20 cellular contexts compared by ENCODE assay signal in genomic region chr13:113349491-113349890, GRCh38. TPM values are rescaled to one million over a fixed set of nuclear protein-coding genes. Genes with fewer than 3 reads are reported as not detected.
A peak's percentile ranks its signal among the peaks of the same experiment; 100 is the strongest.
DNase-seq lines count a peak whose midpoint lies in the region; FAIRE-seq and TF ChIP-seq lines count a peak whose summit lies in the region.
"Had no signal": no experiment of that assay in that cellular context is flagged by ENCODE, and none has a peak within 500 bp of the region (broad histone marks: within the 10 kb centered on the region; RNA-seq: fewer than 3 reads in every experiment).

No MANE protein-coding gene starts in this region.

- H2BK5ac ChIP-seq in neuronal stem cell (ENCODE audit: low read length): no peak overlapping the region

- H3K27me3 ChIP-seq in keratinocyte (ENCODE audit: control insufficient read depth, extremely low read depth, insufficient read depth, low read length): no peaks in the 10 kb centered on the region
- H3K27me3 ChIP-seq in neuronal stem cell (ENCODE audit: control insufficient read depth in 3 of 3, insufficient read depth in 3 of 3, low read depth in 1 of 3, low read length in 3 of 3): no peaks in the 10 kb centered on the region
- peaks cover 0 to 9% (median 0%) of the 10 kb centered on the region in 7 donors for H3K27me3 ChIP-seq in spleen (replicated peaks in 1 of 7)

- no peaks in the 10 kb centered on the region for H3K79me2 ChIP-seq in keratinocyte (ENCODE audit: control insufficient read depth, insufficient read depth, low read length)

- H3K4me1 ChIP-seq in keratinocyte (ENCODE audit: control insufficient read depth, extremely low read depth, insufficient read depth, low read length) (peaks cover 10% of the 10 kb centered on the region), neuronal stem cell (ENCODE audit: control insufficient read depth in 2 of 2, insufficient read depth in 1 of 2, low read depth in 1 of 2, low read length in 2 of 2) (no peaks in the 10 kb centered on the region), spleen (peaks cover 0 to 11% (median 4%) of the 10 kb centered on the region in 6 donors)
- H3K4me1 ChIP-seq: BE2C, Caco-2 had no signal

- H3K27ac ChIP-seq in keratinocyte (ENCODE audit: control insufficient read depth, insufficient read depth, low read length) (no peak overlapping the region), neuronal stem cell (replicated peaks; ENCODE audit: low read length) (no peak overlapping the region), spleen (no peak overlapping the region)
- H3K27ac ChIP-seq: C4-2B had no signal

- no peak overlapping the region for H3K23ac ChIP-seq in neuronal stem cell (ENCODE audit: low read depth, low read length, poor library complexity)

- H2BK120ac ChIP-seq in neuronal stem cell (ENCODE audit: low read depth, low read length): no peak overlapping the region

- H3K4ac ChIP-seq in neuronal stem cell (ENCODE audit: low read length): no peak overlapping the region

- TF ChIP-seq POLR2A in spleen (IDR thresholded peaks at IDR 0.05): no peak

- no peak for FAIRE-seq in keratinocyte (lab: Jason Lieb, UNC)
- FAIRE-seq: A204.1, GM12892, GM18507, HepG2 had no signal

- WGBS in neuronal stem cell (ENCODE audit: extremely low coverage in 2 of 2, insufficient read length in 2 of 2, insufficient replicate concordance in 1 of 2), 2 donors: no CpG with 5 or more reads among the region's 15 CpGs
- WGBS in spleen, 5 donors: 90 to 93% (median 92%) methylated on average over 13 to 15 of the region's 15 CpGs

- peak overlapping the region; percentile 71 for H2AFZ ChIP-seq in keratinocyte (ENCODE audit: control insufficient read depth, low read length)
- H2AFZ ChIP-seq in neuronal stem cell (ENCODE audit: low read length): no peak overlapping the region
- H2AFZ ChIP-seq: GM23338 had no signal

- peak overlapping the region; percentile 38 for H3K14ac ChIP-seq in neuronal stem cell (ENCODE audit: low read length)

- H3K36me3 ChIP-seq in keratinocyte (ENCODE audit: control insufficient read depth in 2 of 2, extremely low read depth in 1 of 2, insufficient read depth in 2 of 2, low read length in 2 of 2) (peaks cover 2 to 4% of the 10 kb centered on the region in 2 experiments), neuronal stem cell (replicated peaks in 1 of 2; ENCODE audit: control insufficient read depth in 2 of 2, insufficient read depth in 2 of 2, low read length in 2 of 2) (peaks cover 16 to 50% of the 10 kb centered on the region in 2 donors), spleen (peaks cover 0 to 16% (median 0%) of the 10 kb centered on the region in 6 donors)
- H3K36me3 ChIP-seq: BE2C had no signal

- H3K9me3 ChIP-seq in keratinocyte (ENCODE audit: control insufficient read depth, low read depth, low read length) (peaks cover 2% of the 10 kb centered on the region), neuronal stem cell (replicated peaks in 1 of 2; ENCODE audit: control insufficient read depth in 2 of 2, insufficient read depth in 1 of 2, low read depth in 1 of 2, low read length in 2 of 2) (peaks cover 6 to 10% of the 10 kb centered on the region in 2 donors), spleen (peaks cover 0 to 21% (median 10%) of the 10 kb centered on the region in 8 donors)
- H3K9me3 ChIP-seq: BE2C, Caco-2 had no signal

- no peak for TF ChIP-seq CTCF in keratinocyte (optimal IDR thresholded peaks at IDR 0.05 in 1 of 3, IDR thresholded peaks at IDR 0.05 in 1 of 3, conservative IDR thresholded peaks at IDR 0.05 in 1 of 3; ENCODE audit: extremely low read depth in 1 of 3, insufficient read depth in 2 of 3, low read length in 3 of 3)
- TF ChIP-seq CTCF in spleen (IDR thresholded peaks at IDR 0.05 in 8 of 11, conservative IDR thresholded peaks at IDR 0.05 in 3 of 11): no peak

- no peaks in the 10 kb centered on the region for H3K9me1 ChIP-seq in keratinocyte (ENCODE audit: control insufficient read depth, extremely low read depth, insufficient read depth, low read length)

- intact Hi-C loops in spleen (cut with DNase I; ENCODE audit: low total_unique reads): no loop called here

- H4K91ac ChIP-seq in neuronal stem cell (ENCODE audit: low read depth, low read length, poor library complexity): no peak overlapping the region

- H2BK15ac ChIP-seq in neuronal stem cell (ENCODE audit: low read length): no peak overlapping the region

- dilution Hi-C loops in keratinocyte (cut with MboI; ENCODE audit: extremely low pct_ligation_motif_present, low sequenced_read_pairs): no loop called here

- H3K4me3 ChIP-seq in keratinocyte (ENCODE audit: control insufficient read depth in 2 of 3, extremely low read depth in 1 of 3, insufficient read depth in 2 of 3, low read depth in 1 of 3, low read length in 3 of 3): no peak overlapping the region
- H3K4me3 ChIP-seq in neuronal stem cell (ENCODE audit: low read length in 2 of 2): peak overlapping the region in 1 of 2 donors; percentile 59
- no peak overlapping the region for H3K4me3 ChIP-seq in spleen
- H3K4me3 ChIP-seq: GM23338 had no signal

- peak overlapping the region; percentile 65 for H4K8ac ChIP-seq in neuronal stem cell (ENCODE audit: low read depth, low read length)

- H3K79me1 ChIP-seq in neuronal stem cell (ENCODE audit: low read depth, low read length): peaks cover 6% of the 10 kb centered on the region

- H2AK5ac ChIP-seq in neuronal stem cell (ENCODE audit: low read depth, low read length): no peak overlapping the region

- H4K20me1 ChIP-seq in keratinocyte (ENCODE audit: control insufficient read depth, extremely low read depth, insufficient read depth, low read length): no peaks in the 10 kb centered on the region

- H2BK12ac ChIP-seq in neuronal stem cell (ENCODE audit: low read length): no peak overlapping the region

- peak overlapping the region; percentile 51 for H3K4me2 ChIP-seq in keratinocyte (ENCODE audit: control insufficient read depth, extremely low read depth, insufficient read depth, low read depth, low read length)
- H3K4me2 ChIP-seq in neuronal stem cell (ENCODE audit: insufficient read depth, low read length, poor library complexity, severe bottlenecking): no peak overlapping the region
- H3K4me2 ChIP-seq: GM23338 had no signal

- H3K9ac ChIP-seq in keratinocyte (ENCODE audit: control insufficient read depth, extremely low read depth, insufficient read depth, low read length) (no peak overlapping the region), neuronal stem cell (ENCODE audit: low read depth, low read length, poor library complexity) (peak overlapping the region; percentile 50)

- no peak overlapping the region for H3K18ac ChIP-seq in neuronal stem cell (ENCODE audit: low read length)

- DNase-seq in keratinocyte (ENCODE audit: low read depth, low spot score) (no peak), neuronal stem cell (ENCODE audit: low spot score) (no peak), spleen (peak; percentile 56), NCI-H146 treated with DMSO at 0.1 percent for 48 hours (lab: John Stamatoyannopoulos, UW; ENCODE audit: unreplicated experiment) (no peak), C1 segment of cervical spinal cord (lab: John Stamatoyannopoulos, UW) (no peak)
- no peak for DNase-seq in activated CD4-positive, alpha-beta T cell treated with anti-CD3 and anti-CD28 coated beads for 4 hours
- DNase-seq: ACHN, BE2C, DMS153, DMS79, GDM1, H7 had no signal

RNA-seq across cellular contexts. Expression of gene GRTP1, which starts 14.4 kb away (rescaled TPM):
- polyA plus RNA-seq in keratinocyte (2.8 to 5.2 TPM (median 2.8 TPM) in 3 replicates), spleen (1 to 10 TPM; 2.0 to 5.5 (median 2.3) TPM)
- 2.2 TPM for polyA plus RNA-seq in keratinocyte (2011; ENCODE audit: low read depth)
- polyA plus RNA-seq in keratinocyte (2011; cell fraction: cytosol; rRNA removed): 2.8 and 2.9 TPM in 2 replicates
- 3.6 and 5.5 TPM in 2 replicates for polyA plus RNA-seq in keratinocyte (2011; cell fraction: nucleus; rRNA removed)
- 4.0 and 5.8 TPM in 2 replicates for polyA plus RNA-seq in keratinocyte (2012; ENCODE audit: low replicate concordance)
- polyA minus RNA-seq in keratinocyte: 0.96 to 3.3 TPM (median 1.8 TPM) in 3 replicates
- 2.9 TPM for polyA minus RNA-seq in keratinocyte (2011; cell fraction: cytosol; rRNA and poly(A)+ RNA removed)
- 1.2 and 1.9 TPM in 2 replicates for polyA minus RNA-seq in keratinocyte (2011; cell fraction: nucleus; rRNA and poly(A)+ RNA removed)
- polyA plus RNA-seq in neuronal stem cell (2013, experiment 1 of 2): 10.2 TPM
- polyA plus RNA-seq in neuronal stem cell (2013, experiment 2 of 2): 10.0 TPM
- total RNA-seq in spleen: 10 to 100 TPM in 1 of 7 donors, 1 to 10 TPM in 6; 4.0 to 10.5 (median 6.1) TPM
- polyA plus RNA-seq: IgD-negative memory B cell had no signal

RNA-seq across cellular contexts. Expression of gene LAMP1, which starts 52.5 kb away (rescaled TPM):
- 202 to 251 TPM (median 232 TPM) in 3 replicates for polyA plus RNA-seq in keratinocyte
- 126 TPM for polyA plus RNA-seq in keratinocyte (2011; ENCODE audit: low read depth)
- polyA plus RNA-seq in keratinocyte (2011; cell fraction: cytosol; rRNA removed): 129 and 132 TPM in 2 replicates
- polyA plus RNA-seq in keratinocyte (2011; cell fraction: nucleus; rRNA removed): 514 and 524 TPM in 2 replicates
- polyA plus RNA-seq in keratinocyte (2012; ENCODE audit: low replicate concordance): 268 and 311 TPM in 2 replicates
- 111 to 194 TPM (median 170 TPM) in 3 replicates for polyA minus RNA-seq in keratinocyte
- 175 TPM for polyA minus RNA-seq in keratinocyte (2011; cell fraction: cytosol; rRNA and poly(A)+ RNA removed)
- polyA minus RNA-seq in keratinocyte (2011; cell fraction: nucleus; rRNA and poly(A)+ RNA removed): 272 and 353 TPM in 2 replicates
- 43.5 TPM for polyA plus RNA-seq in neuronal stem cell (2013, experiment 1 of 2)
- 44.0 TPM for polyA plus RNA-seq in neuronal stem cell (2013, experiment 2 of 2)
- 100 to 1,000 TPM; 114 to 210 (median 154) TPM for total RNA-seq in spleen
- 10 to 100 TPM; 27.0 to 64.5 (median 41.7) TPM for polyA plus RNA-seq in spleen
